ENCODE assay signal across 8 cellular contexts in genomic region chr1:17539526-17540254, GRCh38. TPM values are rescaled to one million over a fixed set of nuclear protein-coding genes. Genes with fewer than 3 reads are reported as not detected.
DNase-seq lines count a peak whose midpoint lies in the region; ATAC-seq and TF ChIP-seq lines count a peak whose summit lies in the region.

ARHGEF10L (plus strand) TSS chr1:17539698; CDS start chr1:17580596, 40,898 bp downstream.

- ATAC-seq in SK-N-SH treated with all-trans-retinoic acid at 6 μM for 48 hours (peak; percentile 58), omental fat pad (ENCODE audit: low FRiP score) (peak; percentile 27), HG03432 (IDR thresholded peaks at IDR 0.05; ENCODE audit: unreplicated experiment) (no peak), GM21360 (IDR thresholded peaks at IDR 0.05; ENCODE audit: unreplicated experiment) (no peak)

- in situ Hi-C loops in GM13976 (cut with MboI; ENCODE audit: low sequenced_read_pairs, unreplicated experiment), result no loop called here

- peak; percentile 56 for DNase-seq in GM13976 (ENCODE audit: low spot score)
- peak; percentile 21 for DNase-seq in germinal center (ENCODE audit: low spot score)
- DNase-seq in omental fat pad (ENCODE audit: low spot score), result no peak
- DNase-seq in COLO829 (ENCODE audit: low spot score), result no peak
- no peak for DNase-seq in NCI-H2171 treated with DMSO at 0.1 percent for 48 hours (lab: John Stamatoyannopoulos, UW)

- no peak for TF ChIP-seq CTCF in GM13976 (IDR thresholded peaks at IDR 0.05; ENCODE audit: borderline replicate concordance, control extremely low read depth, extremely low read depth, insufficient read depth, missing control alignments)
- no peak for TF ChIP-seq CTCF in omental fat pad (IDR thresholded peaks at IDR 0.05)

TF ChIP-seq in SK-N-SH treated with all-trans-retinoic acid at 6 μM for 48 hours, 23 proteins besides CTCF, POLR2A, EP300 and RAD21:
- TF ChIP-seq BACH2 (CRISPR knock-in tag; IDR thresholded peaks at IDR 0.05; ENCODE audit: borderline replicate concordance) (no peak), ZFP3 (CRISPR knock-in tag; IDR thresholded peaks at IDR 0.05) (no peak), CREB5 (CRISPR knock-in tag; IDR thresholded peaks at IDR 0.05; ENCODE audit: low read depth) (no peak), CSDC2 (CRISPR knock-in tag; IDR thresholded peaks at IDR 0.05) (no peak), ARNTL (CRISPR knock-in tag; IDR thresholded peaks at IDR 0.05; ENCODE audit: borderline replicate concordance, low read depth) (no peak), SNAI2 (CRISPR knock-in tag; IDR thresholded peaks at IDR 0.05) (no peak), TSHZ2 (CRISPR knock-in tag; IDR thresholded peaks at IDR 0.05) (no peak), OSR1 (CRISPR knock-in tag; IDR thresholded peaks at IDR 0.05) (no peak), POU6F1 (CRISPR knock-in tag; IDR thresholded peaks at IDR 0.05; ENCODE audit: borderline replicate concordance, low read depth) (no peak)

RNA-seq across cellular contexts. Expression of gene ARHGEF10L, which starts in this region (rescaled TPM):
- 10 to 100 TPM; 17.3 to 59.0 (median 39.9) TPM for total RNA-seq in omental fat pad

Comparison
In these comparisons a context has a peak if more than half of its experiments do, and no peak if none do; other contexts are left out.
1. DNase-seq: peak in GM13976 (single experiment) and germinal center (single experiment); none in omental fat pad (single experiment), COLO829 (single experiment) and NCI-H2171 treated with DMSO at 0.1 percent for 48 hours (single experiment).
2. ATAC-seq: peak in SK-N-SH treated with all-trans-retinoic acid at 6 μM for 48 hours (single experiment) and omental fat pad (single experiment); none in HG03432 (single experiment) and GM21360 (single experiment).